ENCODE assay signal across 15 cellular contexts in genomic region chr12:30041096-30041495, GRCh38.
DNase-seq lines count a peak whose midpoint lies in the region; ATAC-seq and TF ChIP-seq lines count a peak whose summit lies in the region.
"Had no signal": no experiment of that assay in that cellular context is flagged by ENCODE, and none has a peak within 500 bp of the region (broad histone marks: within the 10 kb centered on the region; RNA-seq: fewer than 3 reads in every experiment).

No MANE protein-coding gene starts in this region.

- H3K9ac ChIP-seq in adipocyte (ENCODE audit: low read length), result no peak overlapping the region

- no peak overlapping the region for H3K4me3 ChIP-seq in adipocyte (ENCODE audit: low read length)
- H3K4me3 ChIP-seq in osteoblast (ENCODE audit: insufficient read depth, low read length), result no peak overlapping the region
- H3K4me3 ChIP-seq: GM23338 had no signal

- H3K27me3 ChIP-seq in adipocyte (replicated peaks; ENCODE audit: control insufficient read depth, insufficient read depth, low read length) (no peaks in the 10 kb centered on the region), osteoblast (ENCODE audit: insufficient read depth, low read length) (no peaks in the 10 kb centered on the region)

- H2AFZ ChIP-seq in osteoblast (ENCODE audit: low read length), result peak overlapping the region; percentile 25
- H2AFZ ChIP-seq: GM23338 had no signal

- H3K9me3 ChIP-seq in adipocyte (ENCODE audit: control insufficient read depth, low read length) (no peaks in the 10 kb centered on the region), osteoblast (ENCODE audit: low read depth, low read length) (no peaks in the 10 kb centered on the region)

- ATAC-seq in GM18907 (IDR thresholded peaks at IDR 0.05; ENCODE audit: unreplicated experiment), result no peak
- ATAC-seq: GM23338, HCT116 had no signal

- DNase-seq in adipocyte (ENCODE audit: low read depth) (peak; percentile 23), astrocyte of the hippocampus (ENCODE audit: low read depth, low spot score) (peak; percentile 32), osteoblast (ENCODE audit: insufficient read length, low spot score, missing footprints) (no peak), NCI-H146 treated with DMSO at 0.1 percent for 48 hours (lab: John Stamatoyannopoulos, UW; ENCODE audit: unreplicated experiment) (no peak), NOMO-1 (lab: John Stamatoyannopoulos, UW; ENCODE audit: unreplicated experiment in 2 of 2) (no peak)
- DNase-seq: C1 segment of cervical spinal cord; Calu3; CD4-positive, alpha-beta memory T cell; COR-L47; DMS153; DND-41; H9 had no signal

- H3K4me1 ChIP-seq in adipocyte (ENCODE audit: control insufficient read depth, insufficient read depth, low read length) (no peaks in the 10 kb centered on the region), osteoblast (ENCODE audit: insufficient read depth, low read length) (peaks cover 8% of the 10 kb centered on the region)

- H3K4me2 ChIP-seq in osteoblast (ENCODE audit: insufficient read depth, low read length), result no peak overlapping the region
- H3K4me2 ChIP-seq: GM23338 had no signal

- H4K20me1 ChIP-seq in osteoblast (ENCODE audit: insufficient read depth, low read length), result no peaks in the 10 kb centered on the region

- no peaks in the 10 kb centered on the region for H3K79me2 ChIP-seq in osteoblast (ENCODE audit: insufficient read depth, low read length)

- TF ChIP-seq CTCF in osteoblast (IDR thresholded peaks at IDR 0.05; ENCODE audit: extremely low read depth, low read depth, low read length), result no peak

- H3K36me3 ChIP-seq in adipocyte (ENCODE audit: control insufficient read depth, insufficient read depth, low read length, severe bottlenecking) (no peaks in the 10 kb centered on the region), osteoblast (ENCODE audit: insufficient read depth, low read length) (no peaks in the 10 kb centered on the region)

- no peak overlapping the region for H3K27ac ChIP-seq in osteoblast (ENCODE audit: low read depth, low read length)

Comparison
In these comparisons a context has a peak if more than half of its experiments do, and no peak if none do; other contexts are left out.
1. DNase-seq: peak in adipocyte (single experiment) and astrocyte of the hippocampus (single experiment); none in osteoblast (single experiment), NCI-H146 treated with DMSO at 0.1 percent for 48 hours (single experiment) and NOMO-1 (0 of 2).